In genomic region chr11:5285703-5286102, GRCh38 we compare ENCODE assay signal across 24 cellular contexts. TPM values are rescaled to one million over a fixed set of nuclear protein-coding genes. Genes with fewer than 3 reads are reported as not detected.
A peak's percentile ranks its signal among the peaks of the same experiment; 100 is the strongest.
DNase-seq lines count a peak whose midpoint lies in the region; ATAC-seq and TF ChIP-seq lines count a peak whose summit lies in the region.
"Had no signal": no experiment of that assay in that cellular context is flagged by ENCODE, and none has a peak within 500 bp of the region (broad histone marks: within the 10 kb centered on the region; RNA-seq: fewer than 3 reads in every experiment).

No MANE protein-coding gene starts in this region.

- peak overlapping the region; percentile 56 for H3K14ac ChIP-seq in IMR-90 (replicated peaks; ENCODE audit: low read depth, low read length)

- in situ Hi-C loops in IMR-90 (cut with MboI; ENCODE audit: low sequenced_read_pairs): loop anchor here (10.0 kb wide), 1 partner anchor 79 kb away; no protein-coding TSS in a partner anchor

- H2BK15ac ChIP-seq in IMR-90 (ENCODE audit: low read depth, low read length): peak overlapping the region; percentile 74; the same call in 2 of the 3 replicates

- intact Hi-C loops in IMR-90 (cut with micrococcal nuclease): no loop called here

- no CpG with 5 or more reads among the region's 4 CpGs for WGBS in IMR-90 (ENCODE audit: extremely low coverage in 2 of 2, insufficient read length in 1 of 2), 2 experiments

- H3K9ac ChIP-seq in IMR-90 (ENCODE audit: low read depth, low read length): no peak overlapping the region

- no peak for TF ChIP-seq POLR2A in IMR-90 (IDR thresholded peaks at IDR 0.05; ENCODE audit: low read depth, low read length)

- H3K9me3 ChIP-seq in IMR-90 (ENCODE audit: control insufficient read depth, insufficient read depth, low read length): no peaks in the 10 kb centered on the region
- H3K9me3 ChIP-seq: SJCRH30 had no signal

- peak overlapping the region; percentile 80 for H3K4ac ChIP-seq in IMR-90 (ENCODE audit: low read depth, low read length)

- ATAC-seq in IMR-90 (ENCODE audit: low read depth): no peak

- dilution Hi-C loops in IMR-90 (cut with HindIII; ENCODE audit: low sequenced_read_pairs, unreplicated experiment): no loop called here

- peak overlapping the region; percentile 88 for H2BK5ac ChIP-seq in IMR-90 (ENCODE audit: low read depth, low read length, poor library complexity, severe bottlenecking)

- no peak for TF ChIP-seq RAD21 in IMR-90 (IDR thresholded peaks at IDR 0.05; ENCODE audit: low read length)

- H2AK9ac ChIP-seq in IMR-90 (replicated peaks; ENCODE audit: low read depth, low read length, poor library complexity): no peak overlapping the region

- 0 out of 2 replicates have a peak, but pooled peaks cover 3% of the 10 kb centered on the region for H3K9me1 ChIP-seq in IMR-90 (ENCODE audit: insufficient read depth, low read length)

- H3K18ac ChIP-seq in IMR-90 (ENCODE audit: low read depth, low read length): peak overlapping the region; percentile 100; the same call in 1 of the 2 replicates

- DNase-seq in GDM1 (lab: John Stamatoyannopoulos, UW): peak; percentile 46
- no peak for DNase-seq in IMR-90
- peak; percentile 42 for DNase-seq in RWPE1 (ENCODE audit: low spot score)
- DNase-seq in epithelial cell of esophagus (ENCODE audit: low read depth): peak; percentile 93
- no peak for DNase-seq in SW 1271 (lab: John Stamatoyannopoulos, UW)
- no peak for DNase-seq in NCI-H2081 (lab: John Stamatoyannopoulos, UW)
- DNase-seq in NCI-H524 treated with DMSO at 0.1 percent for 48 hours (lab: John Stamatoyannopoulos, UW): no peak
- DNase-seq in SKM-1 (lab: John Stamatoyannopoulos, UW; ENCODE audit: unreplicated experiment): no peak
- DNase-seq: DMS53; GF-D8; H7; Karpas-422; NCI-H1092 treated with DMSO at 0.1 percent for 48 hours; NCI-H1436 treated with DMSO at 0.1 percent for 48 hours; NCI-H1930; NCI-H2227 treated with DMSO at 0.1 percent for 48 hours; NCI-H510A; NCI-H748 treated with DMSO at 0.1 percent for 48 hours; NK-92 treated with Interleukin-12 subunit alpha and Interleukin-12 subunit beta, amount 100 ng/mL, for 24 hours; SJCRH30 had no signal

- H2AFZ ChIP-seq in IMR-90 (replicated peaks; ENCODE audit: low read length, poor library complexity): no peak overlapping the region

- peak overlapping the region; percentile 99 for H2BK20ac ChIP-seq in IMR-90 (ENCODE audit: low read depth, low read length)

- peak overlapping the region; percentile 28; the same call in 1 of the 2 replicates for H3K23ac ChIP-seq in IMR-90 (ENCODE audit: low read depth, low read length)

- POLR2A ChIA-PET in IMR-90 (lab: Charles Lee; ENCODE audit: unreplicated experiment): no interaction called here
- POLR2A ChIA-PET in RWPE1 (lab: Yijun Ruan, JAX; ENCODE audit: low non-redundant PET): no interaction called here

- peak overlapping the region; percentile 61 for H2AK5ac ChIP-seq in IMR-90 (ENCODE audit: low read depth, low read length)

- peak overlapping the region; percentile 60; the same call in 1 of the 2 replicates for H4K91ac ChIP-seq in IMR-90 (ENCODE audit: insufficient read depth, low read depth, low read length)

- H3K4me1 ChIP-seq in IMR-90 (ENCODE audit: control insufficient read depth, insufficient read depth, low read length): peaks cover 17% of the 10 kb centered on the region
- H3K4me1 ChIP-seq: SJCRH30 had no signal

- no peak overlapping the region for H3K4me2 ChIP-seq in IMR-90 (ENCODE audit: low read depth, low read length)

- no peak overlapping the region; the same call in 1 of the 2 replicates for H3K56ac ChIP-seq in IMR-90 (ENCODE audit: extremely low read depth, insufficient read depth, low read length)

- TF ChIP-seq CTCF in IMR-90 (conservative IDR thresholded peaks at IDR 0.05; ENCODE audit: low read depth, low read length) (no peak), RWPE1 (conservative IDR thresholded peaks at IDR 0.05; ENCODE audit: low read depth) (no peak), epithelial cell of esophagus (IDR thresholded peaks at IDR 0.05; ENCODE audit: insufficient read depth, low read depth, low read length, missing control alignments) (no peak)

- H4K8ac ChIP-seq in IMR-90 (ENCODE audit: low read depth in 2 of 2, low read length in 2 of 2): peak overlapping the region; percentile 60 to 83; a peak in 3 of 4 replicates

- H3K79me1 ChIP-seq in IMR-90 (ENCODE audit: low read depth in 1 of 2, low read length in 2 of 2): no peaks in the 10 kb centered on the region

- no TSS peak for BruUV-seq in IMR-90 (replicated peaks; lab: Mats Ljungman, UMichigan)

- H3K27ac ChIP-seq in IMR-90 (ENCODE audit: insufficient read depth, low read length): no peak overlapping the region
- H3K27ac ChIP-seq in RWPE1: peak overlapping the region; percentile 65; the same call in 1 of the 2 replicates
- H3K27ac ChIP-seq: C4-2B, SJCRH30 had no signal

- no peak overlapping the region for H3K4me3 ChIP-seq in IMR-90 (ENCODE audit: insufficient read depth, low read depth, low read length)
- H3K4me3 ChIP-seq in epithelial cell of esophagus (ENCODE audit: low read length): no peak overlapping the region
- H3K4me3 ChIP-seq: SJCRH30 had no signal

- H2BK120ac ChIP-seq in IMR-90 (ENCODE audit: low read depth, low read length): peak overlapping the region; percentile 98

- H4K5ac ChIP-seq in IMR-90 (ENCODE audit: low read depth, low read length): peak overlapping the region; percentile 46; the same call in 1 of the 2 replicates

- H3K27me3 ChIP-seq in IMR-90 (ENCODE audit: control insufficient read depth, insufficient read depth, low read length): no peaks in the 10 kb centered on the region
- H3K27me3 ChIP-seq: SJCRH30 had no signal

- no peaks in the 10 kb centered on the region for H3K36me3 ChIP-seq in IMR-90 (ENCODE audit: control insufficient read depth, insufficient read depth, low read length)
- H3K36me3 ChIP-seq: SJCRH30 had no signal

- no peaks in the 10 kb centered on the region for H4K20me1 ChIP-seq in IMR-90 (ENCODE audit: insufficient read depth, low read length)

- CTCF ChIA-PET in IMR-90 (lab: Yijun Ruan, JAX) (no interaction called here), RWPE1 (lab: Yijun Ruan, JAX) (no interaction called here)

TF ChIP-seq in IMR-90, 13 proteins besides CTCF, POLR2A, EP300 and RAD21:
- TF ChIP-seq MAZ (IDR thresholded peaks at IDR 0.05; ENCODE audit: borderline replicate concordance, low read depth, low read length) (no peak), MXI1 (IDR thresholded peaks at IDR 0.05; ENCODE audit: borderline replicate concordance, low read depth, low read length) (no peak), NFE2L2 (IDR thresholded peaks at IDR 0.05; ENCODE audit: low read depth, low read length) (no peak), MAFK (IDR thresholded peaks at IDR 0.05; ENCODE audit: low read depth, low read length) (no peak), ELK1 (IDR thresholded peaks at IDR 0.05; ENCODE audit: borderline replicate concordance, low read depth, low read length) (no peak), CEBPB (IDR thresholded peaks at IDR 0.05; ENCODE audit: low read depth, low read length) (no peak), BHLHE40 (IDR thresholded peaks at IDR 0.05; ENCODE audit: low read depth, low read length) (no peak), USF2 (IDR thresholded peaks at IDR 0.05; ENCODE audit: low read depth, low read length) (no peak), RCOR1 (IDR thresholded peaks at IDR 0.05; ENCODE audit: insufficient replicate concordance, low read length) (no peak), CHD1 (IDR thresholded peaks at IDR 0.05; ENCODE audit: low read depth, low read length) (no peak), FOS (IDR thresholded peaks at IDR 0.05; ENCODE audit: low read depth, low read length) (no peak), RFX5 (IDR thresholded peaks at IDR 0.05; ENCODE audit: low read depth, low read length) (no peak), SMC3 (IDR thresholded peaks at IDR 0.05; ENCODE audit: low read depth, low read length) (no peak)

RNA-seq across cellular contexts. Expression of gene HBE1, which starts 16.0 kb away (rescaled TPM):
- total RNA-seq in IMR-90 (2012; rRNA removed): 1.4 and 3.2 TPM in 2 replicates
- 7.7 and 12.7 TPM in 2 replicates for polyA plus RNA-seq in IMR-90 (2012; rRNA removed)
- polyA plus RNA-seq in IMR-90 (2012; cell fraction: cytosol; rRNA removed): 13.7 and 33.6 TPM in 2 replicates
- 4.8 and 12.2 TPM in 2 replicates for polyA plus RNA-seq in IMR-90 (2012; cell fraction: nucleus; rRNA removed; ENCODE audit: low replicate concordance)
- total RNA-seq: OCI-LY7; T-helper 1 cell treated with Interleukin-12 subunit alpha and Interleukin-12 subunit beta and Interleukin-4 antibody, amounts not matched to agents 30 ng/mL and 1 ng/mL, for 36 hours had no signal
- polyA plus RNA-seq: IgD-negative memory B cell had no signal

RNA-seq across cellular contexts. Expression of gene OR51B4, which starts 16.0 kb away (rescaled TPM):
- not detected in 2 replicates for total RNA-seq in IMR-90 (2012; rRNA removed)
- polyA plus RNA-seq in IMR-90 (2012; rRNA removed): 0.11 TPM in 1 of 2 replicates, not detected in the other
- 0.16 TPM in 1 of 2 replicates, not detected in the other for polyA plus RNA-seq in IMR-90 (2012; cell fraction: cytosol; rRNA removed)
- 0.09 TPM in 1 of 2 replicates, not detected in the other for polyA plus RNA-seq in IMR-90 (2012; cell fraction: nucleus; rRNA removed; ENCODE audit: low replicate concordance)
- total RNA-seq: H7; OCI-LY7; SJCRH30; T-helper 1 cell treated with Interleukin-12 subunit alpha and Interleukin-12 subunit beta and Interleukin-4 antibody, amounts not matched to agents 30 ng/mL and 1 ng/mL, for 36 hours had no signal
- polyA plus RNA-seq: IgD-negative memory B cell had no signal

RNA-seq across cellular contexts. Expression of gene HBG2, which starts 31.1 kb away (rescaled TPM):
- total RNA-seq in IMR-90 (2012; rRNA removed): 0.54 TPM in 1 of 2 replicates, not detected in the other
- polyA plus RNA-seq in IMR-90 (2012; rRNA removed): 1.7 TPM in 1 of 2 replicates, not detected in the other
- polyA plus RNA-seq in IMR-90 (2012; cell fraction: cytosol; rRNA removed): 0.55 and 1.3 TPM in 2 replicates
- polyA plus RNA-seq in IMR-90 (2012; cell fraction: nucleus; rRNA removed; ENCODE audit: low replicate concordance): not detected in 2 replicates
- total RNA-seq: H7; OCI-LY7; SJCRH30; T-helper 1 cell treated with Interleukin-12 subunit alpha and Interleukin-12 subunit beta and Interleukin-4 antibody, amounts not matched to agents 30 ng/mL and 1 ng/mL, for 36 hours had no signal

RNA-seq across cellular contexts. Expression of gene HBG1, which starts 36.0 kb away (rescaled TPM):
- total RNA-seq in IMR-90 (2012; rRNA removed): not detected in 2 replicates
- not detected in 2 replicates for polyA plus RNA-seq in IMR-90 (2012; rRNA removed)
- polyA plus RNA-seq in IMR-90 (2012; cell fraction: cytosol; rRNA removed): not detected in 2 replicates
- polyA plus RNA-seq in IMR-90 (2012; cell fraction: nucleus; rRNA removed; ENCODE audit: low replicate concordance): not detected in 2 replicates
- total RNA-seq: H7; OCI-LY7; SJCRH30; T-helper 1 cell treated with Interleukin-12 subunit alpha and Interleukin-12 subunit beta and Interleukin-4 antibody, amounts not matched to agents 30 ng/mL and 1 ng/mL, for 36 hours had no signal
- polyA plus RNA-seq: IgD-negative memory B cell had no signal

RNA-seq across cellular contexts. Expression of gene OR51B2, which starts 38.4 kb away (rescaled TPM):
- total RNA-seq in IMR-90 (2012; rRNA removed): not detected in 2 replicates
- not detected in 2 replicates for polyA plus RNA-seq in IMR-90 (2012; rRNA removed)
- polyA plus RNA-seq in IMR-90 (2012; cell fraction: cytosol; rRNA removed): not detected in 2 replicates
- polyA plus RNA-seq in IMR-90 (2012; cell fraction: nucleus; rRNA removed; ENCODE audit: low replicate concordance): not detected in 2 replicates
- total RNA-seq: H7; OCI-LY7; SJCRH30; T-helper 1 cell treated with Interleukin-12 subunit alpha and Interleukin-12 subunit beta and Interleukin-4 antibody, amounts not matched to agents 30 ng/mL and 1 ng/mL, for 36 hours had no signal
- polyA plus RNA-seq: IgD-negative memory B cell had no signal

Comparison
In these comparisons a context has a peak if more than half of its experiments do, and no peak if none do; other contexts are left out.
1. DNase-seq: peak in GDM1 (single experiment), RWPE1 (single experiment) and epithelial cell of esophagus (single experiment); none in IMR-90 (single experiment), SW 1271 (0 of 2), NCI-H2081 (0 of 2), NCI-H524 treated with DMSO at 0.1 percent for 48 hours (single experiment) and SKM-1 (single experiment).